9 cellular contexts compared by ENCODE assay signal in genomic region chr15:68797157-68797556, GRCh38. TPM values are rescaled to one million over a fixed set of nuclear protein-coding genes. Genes with fewer than 3 reads are reported as not detected.
DNase-seq lines count a peak whose midpoint lies in the region; ATAC-seq and TF ChIP-seq lines count a peak whose summit lies in the region.
"Had no signal": no experiment of that assay in that cellular context is flagged by ENCODE, and none has a peak within 500 bp of the region (broad histone marks: within the 10 kb centered on the region; RNA-seq: fewer than 3 reads in every experiment).

No MANE protein-coding gene starts in this region.

- H3K4me3 ChIP-seq in GM12864 (ENCODE audit: low read depth, low read length) (no peak overlapping the region), body of pancreas (no peak overlapping the region)

- peak overlapping the region; percentile 63 for H3K4me3 Mint-ChIP-seq in activated naive CD8-positive, alpha-beta T cell treated with anti-CD3 and anti-CD28 coated beads, Interleukin-2, amount 10 ng/mL, durations not matched to agents 7 days and 5 days
- peak overlapping the region; percentile 56 for H3K4me3 Mint-ChIP-seq in neural crest cell

- intact Hi-C loops in body of pancreas (cut with DNase I): no loop called here

- no peaks in the 10 kb centered on the region for H3K36me3 ChIP-seq in body of pancreas (replicated peaks in 1 of 2; ENCODE audit: insufficient read depth in 1 of 2, low read depth in 2 of 2)

- no peaks in the 10 kb centered on the region for H3K9me3 Mint-ChIP-seq in activated naive CD8-positive, alpha-beta T cell treated with anti-CD3 and anti-CD28 coated beads, Interleukin-2, amount 10 ng/mL, durations not matched to agents 7 days and 5 days
- no peaks in the 10 kb centered on the region for H3K9me3 Mint-ChIP-seq in neural crest cell

- H3K9me3 ChIP-seq in body of pancreas: no peaks in the 10 kb centered on the region

- WGBS in body of pancreas, 2 donors: 74 to 79% methylated on average over 3 of the region's 3 CpGs

- H3K4me1 ChIP-seq in body of pancreas: peaks cover 49% of the 10 kb centered on the region

- TF ChIP-seq POLR2A in body of pancreas (IDR thresholded peaks at IDR 0.05): no peak

- no peaks in the 10 kb centered on the region for H3K27me3 ChIP-seq in body of pancreas

- TF ChIP-seq CTCF in GM12864 (IDR thresholded peaks at IDR 0.05; ENCODE audit: low read depth, low read length, missing control alignments): no peak
- TF ChIP-seq CTCF in neural crest cell (conservative IDR thresholded peaks at IDR 0.05): no peak
- no peak for TF ChIP-seq CTCF in body of pancreas (IDR thresholded peaks at IDR 0.05)

- peak overlapping the region; percentile 62 for H3K27ac Mint-ChIP-seq in activated naive CD8-positive, alpha-beta T cell treated with anti-CD3 and anti-CD28 coated beads, Interleukin-2, amount 10 ng/mL, durations not matched to agents 7 days and 5 days
- peak overlapping the region; percentile 78 for H3K27ac Mint-ChIP-seq in neural crest cell (ENCODE audit: unreplicated experiment)

- H3K27ac ChIP-seq in body of pancreas: no peak overlapping the region

- peaks cover 5% of the 10 kb centered on the region for H3K36me3 Mint-ChIP-seq in activated naive CD8-positive, alpha-beta T cell treated with anti-CD3 and anti-CD28 coated beads, Interleukin-2, amount 10 ng/mL, durations not matched to agents 7 days and 5 days
- peaks cover 8% of the 10 kb centered on the region for H3K36me3 Mint-ChIP-seq in neural crest cell (ENCODE audit: low read depth)

- POLR2A ChIA-PET in activated naive CD8-positive, alpha-beta T cell treated with anti-CD3 and anti-CD28 coated beads, Interleukin-2, amount 10 ng/mL, durations not matched to agents 7 days and 5 days (lab: Charles Lee): interaction anchor here (1.0 to 2.4 kb wide), 3 partner anchors 18 to 25 kb away, joined by 3 to 17 read pairs (median 3); no protein-coding TSS in a partner anchor

- peak; percentile 37 for ATAC-seq in HG02798 (IDR thresholded peaks at IDR 0.05; ENCODE audit: poor library complexity, unreplicated experiment)
- ATAC-seq in activated naive CD8-positive, alpha-beta T cell treated with anti-CD3 and anti-CD28 coated beads, Interleukin-2, amount 10 ng/mL, durations not matched to agents 7 days and 5 days (ENCODE audit: low read depth): peak; percentile 44
- no peak for ATAC-seq in body of pancreas

- peaks cover 76% of the 10 kb centered on the region for H3K4me1 Mint-ChIP-seq in activated naive CD8-positive, alpha-beta T cell treated with anti-CD3 and anti-CD28 coated beads, Interleukin-2, amount 10 ng/mL, durations not matched to agents 7 days and 5 days
- H3K4me1 Mint-ChIP-seq in neural crest cell: peaks cover 88% of the 10 kb centered on the region

- H3K27me3 Mint-ChIP-seq in activated naive CD8-positive, alpha-beta T cell treated with anti-CD3 and anti-CD28 coated beads, Interleukin-2, amount 10 ng/mL, durations not matched to agents 7 days and 5 days: no peaks in the 10 kb centered on the region
- no peaks in the 10 kb centered on the region for H3K27me3 Mint-ChIP-seq in neural crest cell (ENCODE audit: low read depth)

- DNase-seq in GM12864 (ENCODE audit: low read depth) (peak; percentile 59), neural crest cell (ENCODE audit: low read depth, low spot score) (no peak), body of pancreas (no peak), DMS79 (lab: John Stamatoyannopoulos, UW) (no peak), dermis blood vessel endothelial cell (no peak), UCSD-AML1 (lab: John Stamatoyannopoulos, UW; ENCODE audit: unreplicated experiment) (no peak)
- DNase-seq in activated naive CD8-positive, alpha-beta T cell treated with anti-CD3 and anti-CD28 coated beads, Interleukin-2, amount 10 ng/mL, durations not matched to agents 7 days and 5 days: no peak
- DNase-seq: NCI-H526 treated with DMSO at 0.1 percent for 48 hours had no signal

RNA-seq across cellular contexts. Expression of gene ANP32A, which starts 23.5 kb away (rescaled TPM):
- 100 to 1,000 TPM; 174 to 177 TPM for total RNA-seq in activated naive CD8-positive, alpha-beta T cell treated with anti-CD3 and anti-CD28 coated beads, Interleukin-2, amount 10 ng/mL, durations not matched to agents 7 days and 5 days
- total RNA-seq in neural crest cell: 355 and 367 TPM in 2 replicates
- 10 to 100 TPM; 27.7 to 37.4 TPM for total RNA-seq in body of pancreas
- total RNA-seq in dermis blood vessel endothelial cell: 68.2 and 119 TPM in 2 replicates
